In the genomic region with DNA sequence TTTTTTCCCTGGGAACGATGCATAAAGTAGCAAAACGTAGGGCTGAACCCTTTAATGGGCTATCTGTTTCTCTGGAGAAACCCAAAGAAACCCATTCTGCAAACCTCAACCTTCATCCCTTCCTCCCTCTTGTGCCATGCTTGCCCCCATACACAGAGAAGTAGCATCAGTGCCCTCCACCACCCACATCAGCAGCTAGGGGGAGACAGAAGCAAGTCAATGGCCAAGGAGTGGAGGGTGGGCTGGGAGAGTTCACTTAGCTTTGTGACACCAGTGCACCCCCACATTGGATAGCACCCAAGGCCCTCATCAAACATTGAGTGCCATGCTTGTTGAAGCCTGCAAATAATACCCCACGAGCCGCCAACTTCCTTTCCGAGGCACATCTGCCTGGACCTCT, we compare ENCODE assay signal across 16 cellular contexts.
A peak's percentile ranks its signal among the peaks of the same experiment; 100 is the strongest.
DNase-seq lines count a peak whose midpoint lies in the region; ATAC-seq and TF ChIP-seq lines count a peak whose summit lies in the region.
"Had no signal": no experiment of that assay in that cellular context is flagged by ENCODE, and none has a peak within 500 bp of the region (broad histone marks: within the 10 kb centered on the region; RNA-seq: fewer than 3 reads in every experiment).

No MANE protein-coding gene starts in this region.

- CTCF ChIA-PET in activated CD8-positive, alpha-beta T cell treated with anti-CD3 and anti-CD28 coated beads for 36 hours (lab: Charles Lee): no interaction called here
- CTCF ChIA-PET in activated CD8-positive, alpha-beta T cell treated with anti-CD3 and anti-CD28 coated beads, Interleukin-2, amount 10 ng/mL, durations not matched to agents 7 days and 5 days (lab: Charles Lee): no interaction called here
- CTCF ChIA-PET in WTC11 (lab: Charles Lee): interaction anchor here (0.7 to 1.5 kb wide), 3 partner anchors 11 to 236 kb away, joined by 3 to 8 read pairs (median 6); no protein-coding TSS in a partner anchor
- CTCF ChIA-PET in activated CD8-positive, alpha-beta memory T cell treated with anti-CD3 and anti-CD28 coated beads, Interleukin-2, amount 10 ng/mL, durations not matched to agents 7 days and 5 days (lab: Charles Lee): interaction anchor here (1.3 kb wide), 1 partner anchor 730 kb away, joined by 3 read pairs; a partner anchor contains a TSS

- no peak overlapping the region for H2AFZ ChIP-seq in KMS-11 (ENCODE audit: low read depth)
- H2AFZ ChIP-seq: parathyroid adenoma had no signal

- H3K4me1 Mint-ChIP-seq in activated CD8-positive, alpha-beta T cell treated with anti-CD3 and anti-CD28 coated beads for 36 hours (ENCODE audit: low read depth): no peaks in the 10 kb centered on the region
- no peaks in the 10 kb centered on the region for H3K4me1 Mint-ChIP-seq in activated CD8-positive, alpha-beta T cell treated with anti-CD3 and anti-CD28 coated beads, Interleukin-2, amount 10 ng/mL, durations not matched to agents 7 days and 5 days (ENCODE audit: low read depth)
- peaks cover 9% of the 10 kb centered on the region; the same call in 1 of the 2 replicates for H3K4me1 Mint-ChIP-seq in WTC11
- H3K4me1 Mint-ChIP-seq in osteocyte (ENCODE audit: unreplicated experiment): no peaks in the 10 kb centered on the region
- H3K4me1 Mint-ChIP-seq in activated CD8-positive, alpha-beta memory T cell treated with anti-CD3 and anti-CD28 coated beads, Interleukin-2, amount 10 ng/mL, durations not matched to agents 7 days and 5 days: no peaks in the 10 kb centered on the region

- H3K36me3 ChIP-seq in KMS-11 (ENCODE audit: insufficient read depth): no peaks in the 10 kb centered on the region
- H3K36me3 ChIP-seq: BLaER1 had no signal

- H3K4me2 ChIP-seq in KMS-11: no peak overlapping the region
- H3K4me2 ChIP-seq: BLaER1 had no signal

- no peak overlapping the region for H3K27ac Mint-ChIP-seq in activated CD8-positive, alpha-beta T cell treated with anti-CD3 and anti-CD28 coated beads for 36 hours
- no peak overlapping the region for H3K27ac Mint-ChIP-seq in activated CD8-positive, alpha-beta T cell treated with anti-CD3 and anti-CD28 coated beads, Interleukin-2, amount 10 ng/mL, durations not matched to agents 7 days and 5 days
- H3K27ac Mint-ChIP-seq in WTC11 (no peak overlapping the region), osteocyte (ENCODE audit: unreplicated experiment) (no peak overlapping the region)
- H3K27ac Mint-ChIP-seq in activated CD8-positive, alpha-beta memory T cell treated with anti-CD3 and anti-CD28 coated beads, Interleukin-2, amount 10 ng/mL, durations not matched to agents 7 days and 5 days: no peak overlapping the region

- POLR2A ChIA-PET in activated CD8-positive, alpha-beta T cell treated with anti-CD3 and anti-CD28 coated beads for 36 hours (lab: Charles Lee): no interaction called here
- POLR2A ChIA-PET in activated CD8-positive, alpha-beta T cell treated with anti-CD3 and anti-CD28 coated beads, Interleukin-2, amount 10 ng/mL, durations not matched to agents 7 days and 5 days (lab: Charles Lee): no interaction called here
- POLR2A ChIA-PET in WTC11 (lab: Charles Lee): no interaction called here

- no peaks in the 10 kb centered on the region for H3K27me3 ChIP-seq in KMS-11 (ENCODE audit: insufficient read depth, low read depth)
- H3K27me3 ChIP-seq: BLaER1 had no signal

- no peak for ATAC-seq in activated CD8-positive, alpha-beta T cell treated with anti-CD3 and anti-CD28 coated beads for 36 hours
- no peak for ATAC-seq in activated CD8-positive, alpha-beta T cell treated with anti-CD3 and anti-CD28 coated beads, Interleukin-2, amount 10 ng/mL, durations not matched to agents 7 days and 5 days
- ATAC-seq in WTC11 (0 out of 2 replicates have a peak, but pooled peaks have one; percentile 22), HG03025 (IDR thresholded peaks at IDR 0.05; ENCODE audit: low FRiP score, unreplicated experiment) (no peak)
- no peak for ATAC-seq in activated CD8-positive, alpha-beta memory T cell treated with anti-CD3 and anti-CD28 coated beads, Interleukin-2, amount 10 ng/mL, durations not matched to agents 7 days and 5 days
- ATAC-seq: activated CD4-positive, CD25-positive, alpha-beta regulatory T cell treated with anti-CD3 and anti-CD28 coated beads, Interleukin-2, amount 50 U/mL, for 24 hours; left ventricle myocardium superior; stimulated activated naive CD8-positive, alpha-beta T cell treated with anti-CD3 and anti-CD28 coated beads, Interleukin-15, Interleukin-2, amounts not matched to agents 100 U/mL and 50 U/mL, for 24 hours had no signal

- intact Hi-C loops in activated CD8-positive, alpha-beta T cell treated with anti-CD3 and anti-CD28 coated beads for 36 hours (cut with micrococcal nuclease): no loop called here

- peaks cover 2% of the 10 kb centered on the region for H3K27me3 Mint-ChIP-seq in activated CD8-positive, alpha-beta T cell treated with anti-CD3 and anti-CD28 coated beads for 36 hours
- H3K27me3 Mint-ChIP-seq in activated CD8-positive, alpha-beta T cell treated with anti-CD3 and anti-CD28 coated beads, Interleukin-2, amount 10 ng/mL, durations not matched to agents 7 days and 5 days (ENCODE audit: low read depth): no peaks in the 10 kb centered on the region
- H3K27me3 Mint-ChIP-seq in WTC11 (ENCODE audit: low read depth) (no peaks in the 10 kb centered on the region; the same call in none of the 2 replicates), osteocyte (ENCODE audit: unreplicated experiment) (no peaks in the 10 kb centered on the region)
- H3K27me3 Mint-ChIP-seq in activated CD8-positive, alpha-beta memory T cell treated with anti-CD3 and anti-CD28 coated beads, Interleukin-2, amount 10 ng/mL, durations not matched to agents 7 days and 5 days: no peaks in the 10 kb centered on the region

- peak; percentile 18 for DNase-seq in activated CD8-positive, alpha-beta T cell treated with anti-CD3 and anti-CD28 coated beads for 36 hours
- DNase-seq in activated CD8-positive, alpha-beta T cell treated with anti-CD3 and anti-CD28 coated beads, Interleukin-2, amount 10 ng/mL, durations not matched to agents 7 days and 5 days: no peak
- DNase-seq in WTC11 (ENCODE audit: low spot score) (peak; percentile 30), osteocyte (ENCODE audit: extremely low spot score, unreplicated experiment) (no peak), germinal center (ENCODE audit: low spot score) (no peak)
- DNase-seq in activated CD8-positive, alpha-beta memory T cell treated with anti-CD3 and anti-CD28 coated beads, Interleukin-2, amount 10 ng/mL, durations not matched to agents 7 days and 5 days: no peak
- DNase-seq: left ventricle myocardium superior; NCI-H1930; stimulated activated CD4-positive, alpha-beta T cell treated with anti-CD3 and anti-CD28 coated beads, Interleukin-2, amount 100 ng/mL, for 48 hours; stimulated activated naive CD8-positive, alpha-beta T cell treated with anti-CD3 and anti-CD28 coated beads, Interleukin-15, Interleukin-2, amounts not matched to agents 100 U/mL and 50 U/mL, for 24 hours had no signal

- no peaks in the 10 kb centered on the region for H3K36me3 Mint-ChIP-seq in activated CD8-positive, alpha-beta T cell treated with anti-CD3 and anti-CD28 coated beads for 36 hours (ENCODE audit: low read depth)
- no peaks in the 10 kb centered on the region for H3K36me3 Mint-ChIP-seq in activated CD8-positive, alpha-beta T cell treated with anti-CD3 and anti-CD28 coated beads, Interleukin-2, amount 10 ng/mL, durations not matched to agents 7 days and 5 days (ENCODE audit: low read depth)
- H3K36me3 Mint-ChIP-seq in WTC11 (no peaks in the 10 kb centered on the region), osteocyte (ENCODE audit: unreplicated experiment) (no peaks in the 10 kb centered on the region)
- no peaks in the 10 kb centered on the region for H3K36me3 Mint-ChIP-seq in activated CD8-positive, alpha-beta memory T cell treated with anti-CD3 and anti-CD28 coated beads, Interleukin-2, amount 10 ng/mL, durations not matched to agents 7 days and 5 days

- H4K20me1 ChIP-seq in KMS-11 (ENCODE audit: insufficient read depth): no peaks in the 10 kb centered on the region
- H4K20me1 ChIP-seq: BLaER1 had no signal

- H3K27ac ChIP-seq in KMS-11: no peak overlapping the region
- H3K27ac ChIP-seq: BLaER1, parathyroid adenoma, RWPE1 had no signal

- no peak overlapping the region for H3K9ac ChIP-seq in KMS-11
- H3K9ac ChIP-seq: BLaER1, parathyroid adenoma had no signal

- no peaks in the 10 kb centered on the region for H3K79me2 ChIP-seq in KMS-11 (ENCODE audit: insufficient read depth, low read depth)
- H3K79me2 ChIP-seq: parathyroid adenoma had no signal

- no peaks in the 10 kb centered on the region for H3K4me1 ChIP-seq in KMS-11 (ENCODE audit: low read depth, poor library complexity, severe bottlenecking)
- H3K4me1 ChIP-seq: BLaER1, parathyroid adenoma had no signal

- no peaks in the 10 kb centered on the region for H3K9me3 Mint-ChIP-seq in activated CD8-positive, alpha-beta T cell treated with anti-CD3 and anti-CD28 coated beads for 36 hours
- no peaks in the 10 kb centered on the region for H3K9me3 Mint-ChIP-seq in activated CD8-positive, alpha-beta T cell treated with anti-CD3 and anti-CD28 coated beads, Interleukin-2, amount 10 ng/mL, durations not matched to agents 7 days and 5 days (ENCODE audit: insufficient read depth)
- H3K9me3 Mint-ChIP-seq in WTC11 (peaks cover 13% of the 10 kb centered on the region), osteocyte (ENCODE audit: unreplicated experiment) (peaks cover 5% of the 10 kb centered on the region)
- H3K9me3 Mint-ChIP-seq in activated CD8-positive, alpha-beta memory T cell treated with anti-CD3 and anti-CD28 coated beads, Interleukin-2, amount 10 ng/mL, durations not matched to agents 7 days and 5 days (ENCODE audit: low read depth): no peaks in the 10 kb centered on the region

- no peak overlapping the region for H3K4me3 ChIP-seq in KMS-11 (IDR thresholded peaks at IDR 0.05; ENCODE audit: insufficient read depth, low read depth, low read length)
- H3K4me3 ChIP-seq: BLaER1 had no signal

- TF ChIP-seq CTCF in activated CD8-positive, alpha-beta T cell treated with anti-CD3 and anti-CD28 coated beads for 36 hours (IDR thresholded peaks at IDR 0.05): no peak
- TF ChIP-seq CTCF in KMS-11 (conservative IDR thresholded peaks at IDR 0.05; ENCODE audit: low read depth, low read length): peak; percentile 35; the same call in 1 of the 2 replicates
- TF ChIP-seq CTCF in WTC11 (IDR thresholded peaks at IDR 0.05): peak; percentile 23; the same call in 1 of the 2 replicates
- TF ChIP-seq CTCF in osteocyte (IDR thresholded peaks at IDR 0.05): peak; percentile 35

- H3K4me3 Mint-ChIP-seq in activated CD8-positive, alpha-beta T cell treated with anti-CD3 and anti-CD28 coated beads for 36 hours: no peak overlapping the region
- H3K4me3 Mint-ChIP-seq in activated CD8-positive, alpha-beta T cell treated with anti-CD3 and anti-CD28 coated beads, Interleukin-2, amount 10 ng/mL, durations not matched to agents 7 days and 5 days: no peak overlapping the region
- no peak overlapping the region for H3K4me3 Mint-ChIP-seq in WTC11
- no peak overlapping the region for H3K4me3 Mint-ChIP-seq in osteocyte (ENCODE audit: unreplicated experiment)
- H3K4me3 Mint-ChIP-seq in activated CD8-positive, alpha-beta memory T cell treated with anti-CD3 and anti-CD28 coated beads, Interleukin-2, amount 10 ng/mL, durations not matched to agents 7 days and 5 days: no peak overlapping the region

TF ChIP-seq in WTC11, 78 proteins besides CTCF, POLR2A, EP300 and RAD21 (continues in another document):
- TF ChIP-seq ZBTB21 (CRISPR knock-in tag; IDR thresholded peaks at IDR 0.05; ENCODE audit: borderline replicate concordance): no peak
- TF ChIP-seq SOX15 (CRISPR knock-in tag; IDR thresholded peaks at IDR 0.05): no peak

Comparison
In these comparisons a context has a peak if more than half of its experiments do, and no peak if none do; other contexts are left out.
1. DNase-seq: peak in activated CD8-positive, alpha-beta T cell treated with anti-CD3 and anti-CD28 coated beads for 36 hours (single experiment) and WTC11 (single experiment); none in activated CD8-positive, alpha-beta T cell treated with anti-CD3 and anti-CD28 coated beads, Interleukin-2, amount 10 ng/mL, durations not matched to agents 7 days and 5 days (single experiment), osteocyte (single experiment), activated CD8-positive, alpha-beta memory T cell treated with anti-CD3 and anti-CD28 coated beads, Interleukin-2, amount 10 ng/mL, durations not matched to agents 7 days and 5 days (single experiment) and germinal center (single experiment).
2. CTCF ChIA-PET loops: an anchor here in WTC11 (0.7 to 1.5 kb wide) and activated CD8-positive, alpha-beta memory T cell treated with anti-CD3 and anti-CD28 coated beads, Interleukin-2, amount 10 ng/mL, durations not matched to agents 7 days and 5 days (1.3 kb wide); none called in activated CD8-positive, alpha-beta T cell treated with anti-CD3 and anti-CD28 coated beads for 36 hours and activated CD8-positive, alpha-beta T cell treated with anti-CD3 and anti-CD28 coated beads, Interleukin-2, amount 10 ng/mL, durations not matched to agents 7 days and 5 days.